In the genomic region with DNA sequence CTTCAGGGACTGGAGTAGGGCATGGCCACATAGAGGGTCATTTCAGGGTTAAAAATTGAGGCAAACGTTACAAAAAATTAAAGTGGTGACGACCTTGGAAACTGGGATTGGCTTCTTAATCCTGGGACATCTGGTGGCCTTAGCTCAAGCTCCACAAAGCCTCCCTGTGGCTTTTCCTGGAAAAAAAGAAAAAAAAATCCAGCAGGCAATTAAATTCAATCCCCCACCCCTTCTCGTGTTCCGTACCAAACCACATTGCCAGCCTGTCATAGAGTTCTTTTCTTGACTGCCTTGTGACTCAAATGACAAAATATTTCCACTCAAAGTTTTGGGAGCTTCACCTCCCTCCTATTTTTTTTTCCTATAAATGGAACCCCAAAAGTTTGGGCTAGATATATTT, we compare ENCODE assay signal across 25 cellular contexts.
DNase-seq lines count a peak whose midpoint lies in the region; ATAC-seq and TF ChIP-seq lines count a peak whose summit lies in the region.
"Had no signal": no experiment of that assay in that cellular context is flagged by ENCODE, and none has a peak within 500 bp of the region (broad histone marks: within the 10 kb centered on the region; RNA-seq: fewer than 3 reads in every experiment).

No MANE protein-coding gene starts in this region.

- H3K9me3 Mint-ChIP-seq in neural progenitor cell = no peaks in the 10 kb centered on the region
- H3K9me3 Mint-ChIP-seq in immature natural killer cell = no peaks in the 10 kb centered on the region
- H3K9me3 Mint-ChIP-seq in osteocyte (ENCODE audit: unreplicated experiment) = no peaks in the 10 kb centered on the region

- H3K9ac ChIP-seq in GM23248 (no peak overlapping the region), neural progenitor cell (no peak overlapping the region)

- H3F3A ChIP-seq in GM23248 (ENCODE audit: insufficient read depth) (no peaks in the 10 kb centered on the region), neural progenitor cell (ENCODE audit: low read depth) (no peaks in the 10 kb centered on the region)

- H3K27ac Mint-ChIP-seq in neural progenitor cell (no peak overlapping the region), immature natural killer cell (no peak overlapping the region), osteocyte (ENCODE audit: unreplicated experiment) (no peak overlapping the region)
- H3K27ac Mint-ChIP-seq: activated CD8-positive, alpha-beta memory T cell treated with anti-CD3 and anti-CD28 coated beads, Interleukin-2, amount 10 ng/mL, durations not matched to agents 7 days and 5 days; B cell; IgD-negative memory B cell had no signal

- H3K36me3 Mint-ChIP-seq in neural progenitor cell (no peaks in the 10 kb centered on the region), immature natural killer cell (no peaks in the 10 kb centered on the region), osteocyte (ENCODE audit: unreplicated experiment) (no peaks in the 10 kb centered on the region)
- H3K36me3 Mint-ChIP-seq: activated CD8-positive, alpha-beta memory T cell treated with anti-CD3 and anti-CD28 coated beads, Interleukin-2, amount 10 ng/mL, durations not matched to agents 7 days and 5 days; IgD-negative memory B cell had no signal

- no peaks in the 10 kb centered on the region for H4K20me1 ChIP-seq in GM23248 (ENCODE audit: insufficient read depth)
- no peaks in the 10 kb centered on the region for H4K20me1 ChIP-seq in neural progenitor cell (ENCODE audit: low read depth)

- H3K4me2 ChIP-seq in GM23248 (ENCODE audit: unreplicated experiment) (peak overlapping the region; percentile 5), neural progenitor cell (no peak overlapping the region)

- no peaks in the 10 kb centered on the region for H3K36me3 ChIP-seq in GM23248 (ENCODE audit: low read depth)
- no peaks in the 10 kb centered on the region for H3K36me3 ChIP-seq in neural progenitor cell
- H3K36me3 ChIP-seq: left lung, neutrophil had no signal

- no peak overlapping the region for H3K4me3 ChIP-seq in GM23248
- no peak overlapping the region for H3K4me3 ChIP-seq in neural progenitor cell
- H3K4me3 ChIP-seq: left lung had no signal

- in situ Hi-C loops in GM23248 (cut with MboI) = no loop called here

- no peaks in the 10 kb centered on the region; the same call in 1 of the 2 replicates for H3K27me3 ChIP-seq in GM23248 (replicated peaks; ENCODE audit: insufficient read depth)
- no peaks in the 10 kb centered on the region for H3K27me3 ChIP-seq in neural progenitor cell
- H3K27me3 ChIP-seq: left lung had no signal

- no peak for ATAC-seq in GM21381 (IDR thresholded peaks at IDR 0.05; ENCODE audit: unreplicated experiment)
- ATAC-seq: activated CD4-positive, CD25-positive, alpha-beta regulatory T cell treated with anti-CD3 and anti-CD28 coated beads, Interleukin-2, amount 50 U/mL, for 24 hours; activated CD8-positive, alpha-beta memory T cell treated with anti-CD3 and anti-CD28 coated beads, Interleukin-2, amount 10 ng/mL, durations not matched to agents 7 days and 5 days; activated T-cell treated with anti-CD3 and anti-CD28 coated beads, Interleukin-2, amount 50 U/mL, for 4 hours; effector memory CD8-positive, alpha-beta T cell; sciatic nerve had no signal

- H3K4me1 Mint-ChIP-seq in neural progenitor cell = peaks cover 24% of the 10 kb centered on the region
- peaks cover 10 to 18% of the 10 kb centered on the region in 2 donors for H3K4me1 Mint-ChIP-seq in immature natural killer cell
- no peaks in the 10 kb centered on the region for H3K4me1 Mint-ChIP-seq in osteocyte (ENCODE audit: unreplicated experiment)

- 6% methylated on average over 4 of the region's 4 CpGs for WGBS in GM23248 (ENCODE audit: low coverage in 1 of 2, low lambda C conversion rate in 2 of 2, missing lambda C conversion rate in 2 of 2), 2 experiments

- no peaks in the 10 kb centered on the region for H3K79me2 ChIP-seq in GM23248 (ENCODE audit: insufficient read depth)
- no peaks in the 10 kb centered on the region for H3K79me2 ChIP-seq in neural progenitor cell (ENCODE audit: low read depth)

- peaks cover 14% of the 10 kb centered on the region for H3K4me1 ChIP-seq in GM23248 (ENCODE audit: insufficient read depth)
- H3K4me1 ChIP-seq in neural progenitor cell = peaks cover 14% of the 10 kb centered on the region

- DNase-seq in GM23248 (peak; percentile 10), NCI-H1694 (lab: John Stamatoyannopoulos, UW) (peak; percentile 7), NCI-H82 treated with DMSO at 0.1 percent for 48 hours (lab: John Stamatoyannopoulos, UW; ENCODE audit: unreplicated experiment) (peak; percentile 81), neural progenitor cell (ENCODE audit: low spot score) (peak; percentile 17), immature natural killer cell (no peak), putamen (ENCODE audit: low spot score) (no peak), osteocyte (ENCODE audit: extremely low spot score, unreplicated experiment) (no peak)
- DNase-seq: ACHN; activated CD4-positive, alpha-beta T cell treated with anti-CD3 and anti-CD28 coated beads, Interleukin-2, amount 50 U/mL, for 4 hours; activated CD8-positive, alpha-beta memory T cell treated with anti-CD3 and anti-CD28 coated beads, Interleukin-2, amount 10 ng/mL, durations not matched to agents 7 days and 5 days; activated T-cell treated with anti-CD3 and anti-CD28 coated beads, Interleukin-2, amount 50 U/mL, for 4 hours; caudate nucleus; cortex of kidney; effector memory CD8-positive, alpha-beta T cell; left lung; NCI-H1048; stimulated activated CD4-positive, alpha-beta T cell treated with anti-CD3 and anti-CD28 coated beads, Interleukin-4, amount 100 ng/mL, for 4 hours; T-helper 2 cell; trophoblast cell had no signal

- H3K9me3 ChIP-seq in GM23248 (ENCODE audit: low read depth) = no peaks in the 10 kb centered on the region
- no peaks in the 10 kb centered on the region for H3K9me3 ChIP-seq in neural progenitor cell (ENCODE audit: low read depth)
- H3K9me3 ChIP-seq: left lung, neutrophil had no signal

- TF ChIP-seq CTCF in neural progenitor cell (IDR thresholded peaks at IDR 0.05) (no peak), osteocyte (IDR thresholded peaks at IDR 0.05) (no peak)

- no peaks in the 10 kb centered on the region for H3K9me2 ChIP-seq in GM23248 (ENCODE audit: insufficient read depth)

- no peak overlapping the region for H2AFZ ChIP-seq in GM23248
- no peak overlapping the region for H2AFZ ChIP-seq in neural progenitor cell (replicated peaks)

- H3K4me3 Mint-ChIP-seq in neural progenitor cell (no peak overlapping the region), immature natural killer cell (no peak overlapping the region), osteocyte (ENCODE audit: unreplicated experiment) (no peak overlapping the region)
- H3K4me3 Mint-ChIP-seq: activated CD8-positive, alpha-beta memory T cell treated with anti-CD3 and anti-CD28 coated beads, Interleukin-2, amount 10 ng/mL, durations not matched to agents 7 days and 5 days; activated T-cell treated with anti-CD3 and anti-CD28 coated beads, Interleukin-2, amount 50 U/mL, for 4 hours; B cell; effector memory CD8-positive, alpha-beta T cell; IgD-negative memory B cell had no signal

- H3K27me3 Mint-ChIP-seq in neural progenitor cell (ENCODE audit: insufficient read depth, low read depth) = peaks cover 9% of the 10 kb centered on the region
- peaks cover 0 to 7% (median 4%) of the 10 kb centered on the region in 3 donors for H3K27me3 Mint-ChIP-seq in immature natural killer cell (ENCODE audit: low read depth in 3 of 3)
- no peaks in the 10 kb centered on the region for H3K27me3 Mint-ChIP-seq in osteocyte (ENCODE audit: unreplicated experiment)

- H3K27ac ChIP-seq in GM23248 (no peak overlapping the region), neural progenitor cell (no peak overlapping the region)
- H3K27ac ChIP-seq: left lung, neutrophil had no signal

Comparison
In these comparisons a context has a peak if more than half of its experiments do, and no peak if none do; other contexts are left out.
1. DNase-seq: peak in GM23248 (single experiment), NCI-H1694 (single experiment), NCI-H82 treated with DMSO at 0.1 percent for 48 hours (single experiment) and neural progenitor cell (single experiment); none in immature natural killer cell (0 of 3), putamen (single experiment) and osteocyte (single experiment).